31 cellular contexts compared by ENCODE assay signal in the genomic region with DNA sequence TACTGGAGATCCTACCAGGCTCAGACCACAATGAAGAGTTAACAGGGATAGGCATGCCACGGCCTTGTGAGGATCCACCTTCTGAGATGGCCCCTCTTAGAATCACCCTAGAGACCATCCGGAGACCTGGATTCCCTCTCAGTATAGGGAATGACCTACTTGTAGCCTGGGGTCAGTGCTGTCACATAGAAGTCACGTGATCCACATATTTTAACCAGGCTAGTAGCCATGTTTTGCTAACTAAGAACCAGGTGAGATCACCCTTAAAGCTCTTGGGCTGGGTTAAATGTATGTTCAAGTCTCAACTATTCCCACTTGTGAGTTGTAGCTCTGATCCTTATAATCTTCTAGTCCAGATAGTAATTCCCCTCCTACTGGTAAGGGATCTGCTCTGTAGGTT.
A peak's percentile ranks its signal among the peaks of the same experiment; 100 is the strongest.
DNase-seq lines count a peak whose midpoint lies in the region; ATAC-seq, FAIRE-seq and TF ChIP-seq lines count a peak whose summit lies in the region.
"Had no signal": no experiment of that assay in that cellular context is flagged by ENCODE, and none has a peak within 500 bp of the region (broad histone marks: within the 10 kb centered on the region; RNA-seq: fewer than 3 reads in every experiment).

No MANE protein-coding gene starts in this region.

- WGBS in HepG2 (ENCODE audit: low lambda C conversion rate) = 32% methylated on average over 2 of the region's 3 CpGs
- whole genome bisulfite sequencing in right lobe of liver (ENCODE audit: insufficient coverage, low coverage, low lambda C conversion rate, missing lambda C conversion rate) = 63% methylated on average over 2 of the region's 3 CpGs
- 2% methylated on average over 3 of the region's 3 CpGs for WGBS in K562 (ENCODE audit: insufficient coverage, low coverage, missing lambda C conversion rate)

- no peaks in the 10 kb centered on the region for H3K79me2 ChIP-seq in HepG2 (ENCODE audit: insufficient read depth, low read length)
- no peaks in the 10 kb centered on the region for H3K79me2 ChIP-seq in K562 (ENCODE audit: control insufficient read depth, insufficient read depth, low read length)

- no peaks in the 10 kb centered on the region for H3K36me3 ChIP-seq in HepG2 (replicated peaks in 1 of 2; ENCODE audit: control insufficient read depth in 1 of 2, insufficient read depth in 2 of 2, low read length in 2 of 2)
- no peaks in the 10 kb centered on the region for H3K36me3 ChIP-seq in right lobe of liver
- no peaks in the 10 kb centered on the region for H3K36me3 ChIP-seq in K562 (ENCODE audit: control insufficient read depth, insufficient read depth, low read length)
- H3K36me3 ChIP-seq: BE2C; BLaER1; BLaER1 treated with 17β-estradiol and CSF1 and Interleukin-3, amounts not matched to agents 10 nM and 100 nM had no signal

- no TSS peak for BruUV-seq in HepG2 (replicated peaks; lab: Mats Ljungman, UMichigan)
- no TSS peak for BruUV-seq in K562 (replicated peaks; lab: Mats Ljungman, UMichigan)

- ATAC-seq in HepG2 (no peak), right lobe of liver (no peak), K562 (no peak), HG02588 (IDR thresholded peaks at IDR 0.05; ENCODE audit: unreplicated experiment) (no peak)
- ATAC-seq: A549; CD8-positive, alpha-beta T cell had no signal

- FAIRE-seq in HepG2 (lab: Jason Lieb, UNC) = no peak
- FAIRE-seq in K562 (lab: Jason Lieb, UNC) = no peak
- FAIRE-seq: A204.1, A549, D721Med had no signal

- TF ChIP-seq RAD21 in HepG2 (CRISPR knock-in tag; IDR thresholded peaks at IDR 0.05) (no peak), K562 (CRISPR knock-in tag; conservative IDR thresholded peaks at IDR 0.05 in 1 of 2, IDR thresholded peaks at IDR 0.05 in 1 of 2) (no peak)

- no peak for DNase-seq in HepG2 (ENCODE audit: low spot score)
- no peak for DNase-seq in right lobe of liver
- DNase-seq in K562 (ENCODE audit: extremely low read depth in 1 of 4, low spot score in 3 of 4) = no peak
- DNase-seq: 8988T; ACHN; AML-193; BE2C; C1 segment of cervical spinal cord; Caco-2; Calu3; CD4-positive, alpha-beta memory T cell; CD4-positive, alpha-beta T cell; CD4-positive, CD25-positive, alpha-beta regulatory T cell; CD8-positive, alpha-beta memory T cell; CD8-positive, alpha-beta T cell; COR-L47; DMS 273 treated with DMSO at 0.1 percent for 48 hours; DMS153; DMS53; DMS79; DMS79 treated with DMSO at 0.1 percent for 48 hours; DND-41; EL had no signal

- no peaks in the 10 kb centered on the region for H3K9me1 ChIP-seq in K562 (ENCODE audit: control insufficient read depth, insufficient read depth, low read length)

- in situ Hi-C loops in HepG2 (cut with HindIII; ENCODE audit: extremely low pct_ligation_motif_present, low pct_unique_long_range_greater_than_20kb) (no loop called here), K562 (cut with MboI) (loop anchor here (10.0 kb wide), 1 partner anchor 232 kb away; a partner anchor contains a TSS)

- H4K20me1 ChIP-seq in HepG2 (ENCODE audit: insufficient read depth, low read length) (no peaks in the 10 kb centered on the region), K562 (replicated peaks; ENCODE audit: control insufficient read depth, insufficient read depth, low read length) (no peaks in the 10 kb centered on the region)
- H4K20me1 ChIP-seq: BLaER1; BLaER1 treated with 17β-estradiol and CSF1 and Interleukin-3, amounts not matched to agents 10 nM and 100 nM had no signal

- CTCF ChIA-PET in HepG2 (lab: Yijun Ruan, JAX; ENCODE audit: low intra/inter-chr PET ratio, low total read pairs) = no interaction called here
- CTCF ChIA-PET in K562 (lab: Yijun Ruan, JAX; ENCODE audit: low intra/inter-chr PET ratio) = no interaction called here

- no peak for TF ChIP-seq POLR2A in HepG2 (IDR thresholded peaks at IDR 0.05; ENCODE audit: insufficient read depth in 1 of 2, low read depth in 2 of 2, low read length in 2 of 2)
- TF ChIP-seq POLR2A in right lobe of liver (IDR thresholded peaks at IDR 0.05) = no peak
- no peak for TF ChIP-seq POLR2A in K562 (conservative IDR thresholded peaks at IDR 0.05)

- H3K9me3 ChIP-seq in HepG2 (ENCODE audit: low read length) (no peaks in the 10 kb centered on the region), right lobe of liver (no peaks in the 10 kb centered on the region), K562 (replicated peaks; ENCODE audit: control insufficient read depth, insufficient read depth, low read depth, low read length) (no peaks in the 10 kb centered on the region)
- H3K9me3 ChIP-seq: A549, BE2C, Caco-2 had no signal

- H3K4me1 ChIP-seq in HepG2 (ENCODE audit: insufficient read depth, low read length) = no peaks in the 10 kb centered on the region
- no peaks in the 10 kb centered on the region for H3K4me1 ChIP-seq in right lobe of liver
- H3K4me1 ChIP-seq in K562 (replicated peaks in 1 of 2; ENCODE audit: control insufficient read depth in 2 of 2, insufficient read depth in 2 of 2, low read length in 2 of 2) = no peaks in the 10 kb centered on the region
- H3K4me1 ChIP-seq: A549, BE2C, Caco-2 had no signal

- POLR2A ChIA-PET in HepG2 (lab: Yijun Ruan, JAX) = no interaction called here
- POLR2A ChIA-PET in K562 (lab: Yijun Ruan, JAX) = no interaction called here

- no peak for TF ChIP-seq EP300 in HepG2 (IDR thresholded peaks at IDR 0.05; ENCODE audit: low read depth in 2 of 2, low read length in 2 of 2)
- TF ChIP-seq EP300 in HepG2 (CRISPR knock-in tag; IDR thresholded peaks at IDR 0.05; ENCODE audit: borderline replicate concordance) = no peak
- TF ChIP-seq EP300 in K562 (IDR thresholded peaks at IDR 0.05; ENCODE audit: low read length) = no peak

- H3K4me2 ChIP-seq in HepG2 (ENCODE audit: low read depth, low read length) (no peak overlapping the region), K562 (ENCODE audit: insufficient read depth, low read length) (no peak overlapping the region)
- H3K4me2 ChIP-seq: A549; BLaER1; BLaER1 treated with 17β-estradiol and CSF1 and Interleukin-3, amounts not matched to agents 10 nM and 100 nM had no signal

- no peak overlapping the region for H3K27ac ChIP-seq in HepG2 (ENCODE audit: extremely low read length, insufficient read depth, low read length)
- no peak overlapping the region for H3K27ac ChIP-seq in right lobe of liver
- no peak overlapping the region for H3K27ac ChIP-seq in K562 (ENCODE audit: extremely low read depth, low read depth, low read length)
- H3K27ac ChIP-seq: 22Rv1; A549; BLaER1; BLaER1 treated with 17β-estradiol and CSF1 and Interleukin-3, amounts not matched to agents 10 nM and 100 nM; C4-2B had no signal

- no peak overlapping the region for H2AFZ ChIP-seq in HepG2 (ENCODE audit: low read length)
- H2AFZ ChIP-seq in K562 (ENCODE audit: low read depth, low read length) = no peak overlapping the region

- H3K27me3 ChIP-seq in HepG2 (ENCODE audit: control insufficient read depth in 1 of 2, insufficient read depth in 2 of 2, low read length in 2 of 2) (peaks cover 0 to 2% of the 10 kb centered on the region in 2 experiments; a peak in 1 of 5 replicates), right lobe of liver (no peaks in the 10 kb centered on the region), K562 (ENCODE audit: control insufficient read depth in 2 of 2, insufficient read depth in 2 of 2, low read length in 2 of 2) (peaks cover 0 to 7% of the 10 kb centered on the region in 2 experiments; a peak in 1 of 5 replicates)
- H3K27me3 ChIP-seq: BLaER1; BLaER1 treated with 17β-estradiol and CSF1 and Interleukin-3, amounts not matched to agents 10 nM and 100 nM had no signal

- no peak for TF ChIP-seq CTCF in HepG2 (CRISPR knock-in tag; IDR thresholded peaks at IDR 0.05)
- no peak for TF ChIP-seq CTCF in right lobe of liver (IDR thresholded peaks at IDR 0.05)
- no peak for TF ChIP-seq CTCF in K562 (IDR thresholded peaks at IDR 0.05 in 2 of 3, conservative IDR thresholded peaks at IDR 0.05 in 1 of 3; ENCODE audit: insufficient read depth in 2 of 3, low read depth in 1 of 3, low read length in 3 of 3)

- no peak overlapping the region for H3K4me3 ChIP-seq in HepG2 (replicated peaks in 1 of 3; ENCODE audit: insufficient read depth in 1 of 3, low read depth in 2 of 3, low read length in 3 of 3)
- H3K4me3 ChIP-seq in right lobe of liver = no peak overlapping the region
- no peak overlapping the region for H3K4me3 ChIP-seq in K562
- H3K4me3 ChIP-seq: A549; BLaER1; BLaER1 treated with 17β-estradiol and CSF1 and Interleukin-3, amounts not matched to agents 10 nM and 100 nM had no signal

- H3K9ac ChIP-seq in HepG2 (ENCODE audit: insufficient read depth, low read depth, low read length) = no peak overlapping the region
- H3K9ac ChIP-seq in K562 (ENCODE audit: insufficient read depth in 1 of 2, low read depth in 2 of 2, low read length in 2 of 2) = no peak overlapping the region
- H3K9ac ChIP-seq: BLaER1; BLaER1 treated with 17β-estradiol and CSF1 and Interleukin-3, amounts not matched to agents 10 nM and 100 nM had no signal

- intact Hi-C loops in HepG2 (cut with micrococcal nuclease; ENCODE audit: unreplicated experiment) (no loop called here), right lobe of liver (cut with DNase I) (loop anchor here in 1 of 2 donors (10.0 kb wide), 1 partner anchor 332 kb away; no protein-coding TSS in a partner anchor), K562 (cut with micrococcal nuclease) (no loop called here)

TF ChIP-seq in K562, 482 proteins besides CTCF, POLR2A, EP300 and RAD21 (continues in another document):
- TF ChIP-seq CHD1 (IDR thresholded peaks at IDR 0.05; ENCODE audit: low read length) = no peak
- TF ChIP-seq, protein P1, sequence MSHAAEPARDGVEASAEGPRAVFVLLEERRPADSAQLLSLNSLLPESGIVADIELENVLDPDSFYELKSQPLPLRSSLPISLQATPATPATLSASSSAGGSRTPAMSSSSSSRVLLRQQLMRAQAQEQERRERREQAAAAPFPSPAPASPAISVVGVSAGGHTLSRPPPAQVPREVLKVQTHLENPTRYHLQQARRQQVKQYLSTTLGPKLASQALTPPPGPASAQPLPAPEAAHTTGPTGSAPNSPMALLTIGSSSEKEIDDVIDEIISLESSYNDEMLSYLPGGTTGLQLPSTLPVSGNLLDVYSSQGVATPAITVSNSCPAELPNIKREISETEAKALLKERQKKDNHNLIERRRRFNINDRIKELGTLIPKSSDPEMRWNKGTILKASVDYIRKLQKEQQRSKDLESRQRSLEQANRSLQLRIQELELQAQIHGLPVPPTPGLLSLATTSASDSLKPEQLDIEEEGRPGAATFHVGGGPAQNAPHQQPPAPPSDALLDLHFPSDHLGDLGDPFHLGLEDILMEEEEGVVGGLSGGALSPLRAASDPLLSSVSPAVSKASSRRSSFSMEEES (CRISPR knock-in tag; IDR thresholded peaks at IDR 0.05) = peak; percentile 82
- peak; percentile 63; the same call in 1 of the 2 replicates for TF ChIP-seq RAD51 (IDR thresholded peaks at IDR 0.05; ENCODE audit: borderline replicate concordance, low read depth)
- no peak for TF ChIP-seq MCM2 (IDR thresholded peaks at IDR 0.05; ENCODE audit: low read depth)
- TF ChIP-seq ZFX (CRISPR knock-in tag; IDR thresholded peaks at IDR 0.05) = no peak
